ENCODE assay signal across 20 cellular contexts in the genomic region with DNA sequence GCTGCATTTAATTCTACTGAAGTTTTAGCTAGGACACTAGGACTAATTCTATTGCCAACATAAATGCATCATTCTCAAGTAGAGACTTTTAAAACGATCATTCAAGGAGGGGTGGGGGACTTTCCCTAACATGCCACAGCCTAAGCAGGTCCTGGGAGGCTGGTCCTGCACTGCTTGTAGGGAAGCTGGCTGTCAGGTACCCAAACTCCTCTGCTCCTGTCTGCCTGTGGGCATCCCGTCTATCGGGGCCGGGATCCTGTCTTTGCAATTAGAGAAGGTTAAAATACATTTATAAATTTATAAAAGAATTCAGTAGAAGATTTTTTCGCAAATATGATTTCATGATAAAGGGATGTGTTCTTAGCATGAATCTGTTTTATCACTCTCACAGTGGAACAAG.
DNase-seq lines count a peak whose midpoint lies in the region; ATAC-seq and TF ChIP-seq lines count a peak whose summit lies in the region.
"Had no signal": no experiment of that assay in that cellular context is flagged by ENCODE, and none has a peak within 500 bp of the region (broad histone marks: within the 10 kb centered on the region; RNA-seq: fewer than 3 reads in every experiment).

No MANE protein-coding gene starts in this region.

- H3K9me3 Mint-ChIP-seq in nephron progenitor cell: no peaks in the 10 kb centered on the region
- H3K9me3 Mint-ChIP-seq: CD8-positive, alpha-beta memory T cell had no signal

- peak; percentile 2 for DNase-seq in activated effector memory CD4-positive, alpha-beta T cell treated with anti-CD3 and anti-CD28 coated beads, Interleukin-2, amount 50 U/mL, for 16 hours
- DNase-seq in activated effector memory CD4-positive, alpha-beta T cell treated with Interleukin-2 at 50 U/mL for 16 hours: no peak
- DNase-seq in nephron progenitor cell (no peak), NOMO-1 treated with DMSO at 0.1 percent for 48 hours (lab: John Stamatoyannopoulos, UW; ENCODE audit: unreplicated experiment) (no peak)
- DNase-seq: AML-193; CD8-positive, alpha-beta memory T cell; COR-L47; DMS 273 treated with DMSO at 0.1 percent for 48 hours; DMS53; DND-41; EL; GM23248; HCEC 1CT; IMR-90 had no signal

- H3K79me2 ChIP-seq in Loucy (ENCODE audit: insufficient read depth, low read length): no peaks in the 10 kb centered on the region

- H3K9me3 ChIP-seq in Loucy (ENCODE audit: insufficient read depth, low read depth, low read length): no peaks in the 10 kb centered on the region
- H3K9me3 ChIP-seq: A549 had no signal

- H3F3A ChIP-seq in Loucy (ENCODE audit: low read depth): peaks cover 2% of the 10 kb centered on the region; the same call in 1 of the 2 replicates

- H3K27ac Mint-ChIP-seq in nephron progenitor cell: peak overlapping the region; percentile 9

- peak overlapping the region; percentile 51 for H3K9ac ChIP-seq in Loucy (ENCODE audit: low read depth, low read length, poor library complexity, severe bottlenecking)
- H3K9ac ChIP-seq: GM23248 had no signal

- no peak for TF ChIP-seq CTCF in Loucy (conservative IDR thresholded peaks at IDR 0.05; ENCODE audit: low read length)
- TF ChIP-seq CTCF in nephron progenitor cell (IDR thresholded peaks at IDR 0.05): no peak

- H3K36me3 Mint-ChIP-seq in nephron progenitor cell (ENCODE audit: low read depth): peaks cover 22% of the 10 kb centered on the region
- H3K36me3 Mint-ChIP-seq: CD8-positive, alpha-beta memory T cell had no signal

- no peaks in the 10 kb centered on the region for H3K27me3 Mint-ChIP-seq in nephron progenitor cell (ENCODE audit: low read depth, poor library complexity)
- H3K27me3 Mint-ChIP-seq: CD8-positive, alpha-beta memory T cell had no signal

- H2AFZ ChIP-seq in Loucy (ENCODE audit: low read length): no peak overlapping the region
- H2AFZ ChIP-seq: GM23248 had no signal

- H3K4me3 ChIP-seq in Loucy (ENCODE audit: low read length, poor library complexity, severe bottlenecking): peak overlapping the region; percentile 12
- H3K4me3 ChIP-seq: A549, GM12878, GM23248, K562 had no signal

- peaks cover 29% of the 10 kb centered on the region for H3K4me1 Mint-ChIP-seq in nephron progenitor cell

- H3K4me2 ChIP-seq in Loucy (ENCODE audit: low read depth, low read length, poor library complexity, severe bottlenecking): peak overlapping the region; percentile 47
- H3K4me2 ChIP-seq: A549 had no signal

- H3K9me2 ChIP-seq in Loucy (replicated peaks; ENCODE audit: low read depth, low read length): no peaks in the 10 kb centered on the region

- no peaks in the 10 kb centered on the region for H4K20me1 ChIP-seq in Loucy (ENCODE audit: insufficient read depth, low read length, poor library complexity, severe bottlenecking)

- no peaks in the 10 kb centered on the region for H3K36me3 ChIP-seq in Loucy (ENCODE audit: insufficient read depth, low read length)

- H3K27me3 ChIP-seq in Loucy (ENCODE audit: insufficient read depth, low read length, poor library complexity, severe bottlenecking): no peaks in the 10 kb centered on the region

- no peak overlapping the region for H3K4me3 Mint-ChIP-seq in nephron progenitor cell
- H3K4me3 Mint-ChIP-seq: CD8-positive, alpha-beta memory T cell had no signal

- peaks cover 55% of the 10 kb centered on the region for H3K4me1 ChIP-seq in Loucy (ENCODE audit: insufficient read depth, low read length, poor library complexity, severe bottlenecking)
- H3K4me1 ChIP-seq: A549 had no signal

- no peak for ATAC-seq in GM19397 (IDR thresholded peaks at IDR 0.05; ENCODE audit: unreplicated experiment)
- no peak for ATAC-seq in HG02763 (IDR thresholded peaks at IDR 0.05; ENCODE audit: unreplicated experiment)
- ATAC-seq: A549, GM12878, K562 had no signal
